ENCODE assay signal across 1 cellular context in genomic region chr11:48114740-48115139, GRCh38.
TF ChIP-seq lines count a peak whose summit lies in the region.

No MANE protein-coding gene starts in this region.

TF ChIP-seq in HepG2, 621 proteins besides CTCF, POLR2A, EP300 and RAD21:
- TF ChIP-seq TFAP4 (IDR thresholded peaks at IDR 0.05; ENCODE audit: borderline replicate concordance, low read depth) (no peak), ZNF160 (CRISPR knock-in tag; IDR thresholded peaks at IDR 0.05) (peak; percentile 95)
TF ChIP-seq in HepG2: peak in this region for 1.
